Comparison of ENCODE assay signal across 2 cellular contexts in the genomic region with DNA sequence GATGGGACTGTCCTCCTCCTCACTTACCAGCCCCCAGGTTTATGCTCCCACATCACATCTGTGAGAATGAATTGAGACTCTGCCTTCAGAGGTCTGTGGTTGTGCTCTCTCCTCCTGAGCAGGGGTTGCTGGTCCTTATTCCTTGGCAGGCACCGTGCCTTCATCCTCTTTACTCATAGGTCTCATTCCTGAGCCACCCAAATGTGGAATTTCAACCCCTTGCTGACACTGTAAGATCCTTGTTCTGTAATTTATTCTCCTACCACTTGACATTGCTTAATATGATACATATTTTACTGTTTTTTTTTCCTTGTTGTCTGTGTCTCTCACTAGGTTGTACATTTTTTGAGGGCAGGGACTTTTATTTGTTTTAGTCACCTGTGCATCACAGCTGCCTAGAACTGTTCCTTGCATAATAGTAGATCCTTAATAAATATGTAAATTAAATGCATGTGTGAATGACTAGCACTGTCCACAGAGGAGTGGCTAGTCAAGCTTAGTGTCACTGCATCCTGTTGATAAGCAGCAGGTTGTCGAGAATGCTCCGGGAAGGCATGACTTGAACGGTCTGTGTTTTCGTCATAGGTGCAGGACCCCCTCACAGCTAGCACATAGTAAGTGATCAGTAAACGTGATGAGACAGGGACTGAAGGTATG.
TF ChIP-seq lines count a peak whose summit lies in the region.

No MANE protein-coding gene starts in this region.

TF ChIP-seq in IMR-90, 13 proteins besides CTCF, POLR2A, EP300 and RAD21:
- no peak for TF ChIP-seq CEBPB (IDR thresholded peaks at IDR 0.05; ENCODE audit: low read depth, low read length)

TF ChIP-seq in SK-N-SH, 30 proteins besides CTCF, POLR2A, EP300 and RAD21:
- TF ChIP-seq TEAD4 (IDR thresholded peaks at IDR 0.05; ENCODE audit: borderline replicate concordance, insufficient read depth), result no peak
- TF ChIP-seq MEF2A (IDR thresholded peaks at IDR 0.05; ENCODE audit: borderline replicate concordance, low read depth), result no peak
